ENCODE assay signal across 9 cellular contexts in genomic region chr12:3491938-3492867, GRCh38. TPM values are rescaled to one million over a fixed set of nuclear protein-coding genes. Genes with fewer than 3 reads are reported as not detected.
DNase-seq lines count a peak whose midpoint lies in the region; ATAC-seq and FAIRE-seq lines count a peak whose summit lies in the region.
"Had no signal": no experiment of that assay in that cellular context is flagged by ENCODE, and none has a peak within 500 bp of the region (broad histone marks: within the 10 kb centered on the region; RNA-seq: fewer than 3 reads in every experiment).

No MANE protein-coding gene starts in this region.

- intact Hi-C loops in cardiac septum (cut with DNase I), result loop anchor here (10.0 kb wide), 1 partner anchor 147 kb away; no protein-coding TSS in a partner anchor
- intact Hi-C loops in posterior cingulate gyrus (cut with DNase I), result no loop called here

- FAIRE-seq in GM19239 (lab: Jason Lieb, UNC), result no peak

- ATAC-seq in HG03521 (IDR thresholded peaks at IDR 0.05; ENCODE audit: unreplicated experiment) (no peak), GM18520 (IDR thresholded peaks at IDR 0.05; ENCODE audit: unreplicated experiment) (no peak)

- peak; percentile 63 for DNase-seq in GM19239 (ENCODE audit: insufficient read length, low spot score)
- DNase-seq in NCI-H774 (lab: John Stamatoyannopoulos, UW), result peak; percentile 42
- DNase-seq in activated gamma-delta T cell treated with anti-CD3 and anti-CD28 coated beads, Interleukin-2, amount 50 U/mL, for 16 hours (ENCODE audit: low read depth), result peak; percentile 10
- peak; percentile 77 for DNase-seq in cardiac septum (ENCODE audit: low spot score)
- DNase-seq in posterior cingulate gyrus, result peak in 9 of 10 donors; percentile 30 to 90 (median 48)
- no peak for DNase-seq in GF-D8 (lab: John Stamatoyannopoulos, UW)

RNA-seq across cellular contexts. Expression of gene PRMT8, which starts 1.2 kb away (rescaled TPM):
- not detected for total RNA-seq in cardiac septum
- total RNA-seq: T-helper 1 cell treated with Interleukin-12 subunit alpha and Interleukin-12 subunit beta and Interleukin-4 antibody, amounts not matched to agents 30 ng/mL and 1 ng/mL, for 36 hours had no signal
